1 cellular context compared by ENCODE assay signal in the genomic region with DNA sequence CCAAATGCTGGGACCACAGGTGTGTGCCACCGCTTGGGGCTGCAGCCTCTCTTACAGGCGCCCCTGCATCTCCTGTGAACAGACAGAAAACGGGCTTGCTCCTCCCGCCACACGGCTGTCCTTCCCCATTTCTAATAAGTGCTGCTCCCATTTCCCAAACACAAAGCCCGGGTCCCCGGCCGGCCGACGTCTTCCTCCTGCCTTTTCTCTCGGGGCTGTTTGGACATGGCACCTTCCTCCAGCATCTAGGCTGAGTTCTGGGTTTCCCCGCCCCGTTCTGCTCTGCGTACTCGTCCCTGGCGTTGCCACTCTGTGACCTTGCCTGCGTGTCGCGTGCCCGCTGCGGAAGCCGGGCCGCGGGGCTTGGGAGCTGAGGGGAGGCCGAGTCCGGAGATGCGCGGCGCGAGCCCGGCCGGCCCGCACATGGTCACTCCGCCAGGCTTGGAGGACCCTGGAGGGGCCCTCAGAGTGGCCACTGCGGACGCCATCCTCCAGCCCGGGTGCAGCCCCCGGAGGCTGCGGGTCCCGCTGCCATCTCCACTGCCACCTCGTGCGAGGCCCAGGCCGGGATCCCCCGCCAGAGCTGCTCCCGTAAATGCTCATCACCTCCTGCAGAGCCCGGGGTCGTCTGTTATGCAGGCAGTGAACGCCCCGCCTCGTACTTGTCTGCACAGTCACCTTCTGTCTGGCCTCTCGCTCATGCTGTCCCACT.
TF ChIP-seq lines count a peak whose summit lies in the region.

No MANE protein-coding gene starts in this region.

TF ChIP-seq in GM23338, 12 proteins besides CTCF, POLR2A, EP300 and RAD21 (continued from another document):
- TF ChIP-seq, protein P1, sequence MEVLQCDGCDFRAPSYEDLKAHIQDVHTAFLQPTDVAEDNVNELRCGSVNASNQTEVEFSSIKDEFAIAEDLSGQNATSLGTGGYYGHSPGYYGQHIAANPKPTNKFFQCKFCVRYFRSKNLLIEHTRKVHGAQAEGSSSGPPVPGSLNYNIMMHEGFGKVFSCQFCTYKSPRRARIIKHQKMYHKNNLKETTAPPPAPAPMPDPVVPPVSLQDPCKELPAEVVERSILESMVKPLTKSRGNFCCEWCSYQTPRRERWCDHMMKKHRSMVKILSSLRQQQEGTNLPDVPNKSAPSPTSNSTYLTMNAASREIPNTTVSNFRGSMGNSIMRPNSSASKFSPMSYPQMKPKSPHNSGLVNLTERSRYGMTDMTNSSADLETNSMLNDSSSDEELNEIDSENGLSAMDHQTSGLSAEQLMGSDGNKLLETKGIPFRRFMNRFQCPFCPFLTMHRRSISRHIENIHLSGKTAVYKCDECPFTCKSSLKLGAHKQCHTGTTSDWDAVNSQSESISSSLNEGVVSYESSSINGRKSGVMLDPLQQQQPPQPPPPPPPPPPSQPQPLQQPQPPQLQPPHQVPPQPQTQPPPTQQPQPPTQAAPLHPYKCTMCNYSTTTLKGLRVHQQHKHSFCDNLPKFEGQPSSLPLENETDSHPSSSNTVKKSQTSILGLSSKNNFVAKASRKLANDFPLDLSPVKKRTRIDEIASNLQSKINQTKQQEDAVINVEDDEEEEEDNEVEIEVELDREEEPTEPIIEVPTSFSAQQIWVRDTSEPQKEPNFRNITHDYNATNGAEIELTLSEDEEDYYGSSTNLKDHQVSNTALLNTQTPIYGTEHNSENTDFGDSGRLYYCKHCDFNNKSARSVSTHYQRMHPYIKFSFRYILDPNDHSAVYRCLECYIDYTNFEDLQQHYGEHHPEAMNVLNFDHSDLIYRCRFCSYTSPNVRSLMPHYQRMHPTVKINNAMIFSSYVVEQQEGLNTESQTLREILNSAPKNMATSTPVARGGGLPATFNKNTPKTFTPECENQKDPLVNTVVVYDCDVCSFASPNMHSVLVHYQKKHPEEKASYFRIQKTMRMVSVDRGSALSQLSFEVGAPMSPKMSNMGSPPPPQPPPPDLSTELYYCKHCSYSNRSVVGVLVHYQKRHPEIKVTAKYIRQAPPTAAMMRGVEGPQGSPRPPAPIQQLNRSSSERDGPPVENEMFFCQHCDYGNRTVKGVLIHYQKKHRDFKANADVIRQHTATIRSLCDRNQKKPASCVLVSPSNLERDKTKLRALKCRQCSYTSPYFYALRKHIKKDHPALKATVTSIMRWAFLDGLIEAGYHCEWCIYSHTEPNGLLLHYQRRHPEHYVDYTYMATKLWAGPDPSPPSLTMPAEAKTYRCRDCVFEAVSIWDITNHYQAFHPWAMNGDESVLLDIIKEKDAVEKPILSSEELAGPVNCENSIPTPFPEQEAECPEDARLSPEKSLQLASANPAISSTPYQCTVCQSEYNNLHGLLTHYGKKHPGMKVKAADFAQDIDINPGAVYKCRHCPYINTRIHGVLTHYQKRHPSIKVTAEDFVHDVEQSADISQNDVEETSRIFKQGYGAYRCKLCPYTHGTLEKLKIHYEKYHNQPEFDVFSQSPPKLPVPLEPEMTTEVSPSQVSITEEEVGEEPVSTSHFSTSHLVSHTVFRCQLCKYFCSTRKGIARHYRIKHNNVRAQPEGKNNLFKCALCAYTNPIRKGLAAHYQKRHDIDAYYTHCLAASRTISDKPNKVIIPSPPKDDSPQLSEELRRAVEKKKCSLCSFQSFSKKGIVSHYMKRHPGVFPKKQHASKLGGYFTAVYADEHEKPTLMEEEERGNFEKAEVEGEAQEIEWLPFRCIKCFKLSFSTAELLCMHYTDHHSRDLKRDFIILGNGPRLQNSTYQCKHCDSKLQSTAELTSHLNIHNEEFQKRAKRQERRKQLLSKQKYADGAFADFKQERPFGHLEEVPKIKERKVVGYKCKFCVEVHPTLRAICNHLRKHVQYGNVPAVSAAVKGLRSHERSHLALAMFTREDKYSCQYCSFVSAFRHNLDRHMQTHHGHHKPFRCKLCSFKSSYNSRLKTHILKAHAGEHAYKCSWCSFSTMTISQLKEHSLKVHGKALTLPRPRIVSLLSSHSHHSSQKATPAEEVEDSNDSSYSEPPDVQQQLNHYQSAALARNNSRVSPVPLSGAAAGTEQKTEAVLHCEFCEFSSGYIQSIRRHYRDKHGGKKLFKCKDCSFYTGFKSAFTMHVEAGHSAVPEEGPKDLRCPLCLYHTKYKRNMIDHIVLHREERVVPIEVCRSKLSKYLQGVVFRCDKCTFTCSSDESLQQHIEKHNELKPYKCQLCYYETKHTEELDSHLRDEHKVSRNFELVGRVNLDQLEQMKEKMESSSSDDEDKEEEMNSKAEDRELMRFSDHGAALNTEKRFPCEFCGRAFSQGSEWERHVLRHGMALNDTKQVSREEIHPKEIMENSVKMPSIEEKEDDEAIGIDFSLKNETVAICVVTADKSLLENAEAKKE (CRISPR knock-in tag; IDR thresholded peaks at IDR 0.05), result no peak
